Comparison of ENCODE assay signal across 8 cellular contexts in the genomic region with DNA sequence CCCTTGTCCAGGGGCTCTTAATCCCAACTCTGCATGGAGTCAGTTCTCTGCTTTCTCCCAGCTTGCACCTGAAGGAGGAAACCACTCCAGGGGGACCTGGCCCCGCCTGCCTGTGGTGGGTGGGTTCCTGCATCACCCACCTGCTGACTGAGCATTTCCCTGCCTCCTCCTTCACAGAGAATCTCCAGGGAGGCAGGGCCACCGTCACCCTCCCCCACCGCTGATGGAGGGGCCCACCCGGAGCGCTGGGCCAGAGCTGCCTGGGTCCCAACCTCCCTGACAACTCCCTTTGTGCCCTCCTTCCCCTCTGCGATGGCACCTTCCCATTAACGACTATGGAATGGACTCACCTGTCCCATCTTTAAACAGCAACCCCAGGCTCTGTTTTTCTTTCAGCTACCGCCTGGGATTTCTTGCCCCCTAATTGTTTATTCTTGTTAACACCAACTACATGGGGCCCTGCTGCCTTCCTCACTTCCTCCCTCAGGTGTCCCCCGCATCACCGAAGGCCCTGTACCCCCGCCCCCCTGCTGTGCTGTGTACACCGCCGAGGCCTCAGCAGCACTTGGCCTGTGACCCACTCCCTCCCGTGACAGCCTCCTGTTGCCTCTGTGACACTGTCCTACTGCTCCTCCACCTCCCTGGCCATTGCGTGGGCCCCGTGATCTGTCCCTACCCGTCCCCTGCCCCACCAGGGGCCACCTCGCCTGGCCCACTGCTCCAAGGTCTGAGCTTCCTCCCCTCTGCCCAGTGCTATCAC. TPM values are rescaled to one million over a fixed set of nuclear protein-coding genes. Genes with fewer than 3 reads are reported as not detected.
A peak's percentile ranks its signal among the peaks of the same experiment; 100 is the strongest.
DNase-seq lines count a peak whose midpoint lies in the region; ATAC-seq and TF ChIP-seq lines count a peak whose summit lies in the region.

No MANE protein-coding gene starts in this region.

- H3K79me2 ChIP-seq in smooth muscle cell (ENCODE audit: low read depth): no peaks in the 10 kb centered on the region

- peak overlapping the region; percentile 84 for H3K4me2 ChIP-seq in smooth muscle cell

- ATAC-seq in heart right ventricle: peak in 4 of 8 donors; percentile 4 to 30 (median 10)

- WGBS in heart right ventricle, 2 donors: 25% methylated on average over 18 of the region's 18 CpGs
- WGBS in smooth muscle cell (ENCODE audit: low lambda C conversion rate): 38% methylated on average over 17 of the region's 18 CpGs

- no peaks in the 10 kb centered on the region for H4K20me1 ChIP-seq in smooth muscle cell (ENCODE audit: low read depth)

- H2AFZ ChIP-seq in smooth muscle cell (ENCODE audit: low read depth): peak overlapping the region; percentile 63

- H3K4me1 ChIP-seq in heart right ventricle (peaks cover 5 to 16% (median 14%) of the 10 kb centered on the region in 9 donors), smooth muscle cell (ENCODE audit: low read depth) (peaks cover 7% of the 10 kb centered on the region)

- no peaks in the 10 kb centered on the region for H3F3A ChIP-seq in smooth muscle cell (ENCODE audit: low read depth)

- H3K4me3 ChIP-seq in SK-N-MC: peak overlapping the region; percentile 83
- H3K4me3 ChIP-seq in heart right ventricle: peak overlapping the region in 9 of 10 donors; percentile 44 to 76 (median 63)
- H3K4me3 ChIP-seq in smooth muscle cell: peak overlapping the region; percentile 56

- H3K27me3 ChIP-seq in heart right ventricle (no peaks in the 10 kb centered on the region), smooth muscle cell (ENCODE audit: low read depth) (no peaks in the 10 kb centered on the region)

- H3K9ac ChIP-seq in SK-N-MC (ENCODE audit: insufficient read length) (peak overlapping the region; percentile 82), smooth muscle cell (ENCODE audit: low read depth) (peak overlapping the region; percentile 22)

- peak overlapping the region; percentile 59 for H3K27ac ChIP-seq in SK-N-MC
- H3K27ac ChIP-seq in heart right ventricle: peak overlapping the region in 6 of 10 donors; percentile 24 to 59 (median 44)
- H3K27ac ChIP-seq in smooth muscle cell (ENCODE audit: low read depth): no peak overlapping the region

- H3K9me3 ChIP-seq in SK-N-MC (ENCODE audit: low read depth, low read length): no peaks in the 10 kb centered on the region
- no peaks in the 10 kb centered on the region for H3K9me3 ChIP-seq in heart right ventricle
- H3K9me3 ChIP-seq in smooth muscle cell (replicated peaks; ENCODE audit: low read depth): no peaks in the 10 kb centered on the region

- TF ChIP-seq CTCF in heart right ventricle (IDR thresholded peaks at IDR 0.05) (no peak), smooth muscle cell (IDR thresholded peaks at IDR 0.05; ENCODE audit: borderline replicate concordance, insufficient read depth, poor library complexity, severe bottlenecking) (no peak)

- intact Hi-C loops in heart right ventricle (cut with DNase I): loop anchor here in 1 of 10 donors (5.0 kb wide), 1 partner anchor 43 kb away; no protein-coding TSS in a partner anchor

- DNase-seq in NCI-H1417 (lab: John Stamatoyannopoulos, UW) (peak in 2 of 3 experiments; percentile 62), NCI-H1417 treated with DMSO at 0.1 percent for 48 hours (lab: John Stamatoyannopoulos, UW) (no peak), SK-N-MC (ENCODE audit: low read depth, low spot score) (no peak), heart right ventricle (no peak), smooth muscle cell (lab: John Stamatoyannopoulos, UW; ENCODE audit: unreplicated experiment) (no peak), dermis blood vessel endothelial cell (no peak), medulla oblongata (ENCODE audit: extremely low spot score) (no peak), AG08396 (ENCODE audit: low spot score) (no peak)

- H3K36me3 ChIP-seq in SK-N-MC (ENCODE audit: insufficient read depth, low read length): peaks cover 41% of the 10 kb centered on the region; the same call in 1 of the 2 replicates
- H3K36me3 ChIP-seq in heart right ventricle: peaks cover 0 to 33% (median 0%) of the 10 kb centered on the region in 9 donors
- no peaks in the 10 kb centered on the region for H3K36me3 ChIP-seq in smooth muscle cell (ENCODE audit: low read depth)

RNA-seq across cellular contexts. Expression of gene TEDC2, which starts 0.8 kb away (rescaled TPM):
- total RNA-seq in heart right ventricle (1 to 10 TPM in 4 of 10 donors, under 1 TPM in 6; 0.47 to 1.9 (median 0.95) TPM), smooth muscle cell (4.7 and 8.0 TPM in 2 replicates), dermis blood vessel endothelial cell (6.3 and 7.0 TPM in 2 replicates)
- polyA plus RNA-seq in heart right ventricle (1 to 10 TPM in 1 of 2 donors, under 1 TPM in 1; 0.29 to 2.3 TPM), smooth muscle cell (8.5 and 13.3 TPM in 2 replicates)

RNA-seq across cellular contexts. Expression of gene NTN3, which starts 12.0 kb away (rescaled TPM):
- total RNA-seq in heart right ventricle: under 1 TPM in 3 of 10 donors, not detected in 7; 0.12 to 0.18 (median 0.17) TPM
- polyA plus RNA-seq in heart right ventricle: not detected
- 0.18 and 5.2 TPM in 2 replicates for total RNA-seq in smooth muscle cell
- polyA plus RNA-seq in smooth muscle cell: 0.23 and 0.57 TPM in 2 replicates
- not detected in 2 replicates for total RNA-seq in dermis blood vessel endothelial cell

RNA-seq across cellular contexts. Expression of gene TBC1D24, which starts 15.9 kb away (rescaled TPM):
- total RNA-seq in heart right ventricle: 10 to 100 TPM in 4 of 10 donors, 1 to 10 TPM in 6; 6.2 to 14.9 (median 9.2) TPM
- 1 to 10 TPM; 3.4 to 5.4 TPM for polyA plus RNA-seq in heart right ventricle
- total RNA-seq in smooth muscle cell: 5.1 and 9.2 TPM in 2 replicates
- 4.9 and 5.5 TPM in 2 replicates for polyA plus RNA-seq in smooth muscle cell
- total RNA-seq in dermis blood vessel endothelial cell: 15.3 and 18.1 TPM in 2 replicates

RNA-seq across cellular contexts. Expression of gene CCNF, which starts 29.8 kb away (rescaled TPM):
- total RNA-seq in heart right ventricle (1 to 10 TPM in 6 of 10 donors, under 1 TPM in 4; 0.62 to 3.4 (median 1.1) TPM), smooth muscle cell (3.6 and 4.9 TPM in 2 replicates), dermis blood vessel endothelial cell (22.3 and 53.1 TPM in 2 replicates)
- polyA plus RNA-seq in heart right ventricle (under 1 TPM; 0.51 to 0.93 TPM), smooth muscle cell (6.6 and 12.8 TPM in 2 replicates)

RNA-seq across cellular contexts. Expression of gene ATP6V0C, which starts 54.7 kb away (rescaled TPM):
- total RNA-seq in heart right ventricle (100 to 1,000 TPM; 104 to 209 (median 130) TPM), smooth muscle cell (50.5 and 99.2 TPM in 2 replicates), dermis blood vessel endothelial cell (8.2 and 14.9 TPM in 2 replicates)
- polyA plus RNA-seq in heart right ventricle (100 to 1,000 TPM in 1 of 2 donors, 10 to 100 TPM in 1; 58.5 to 243 TPM), smooth muscle cell (207 and 265 TPM in 2 replicates)

Comparison
In these comparisons a context has a peak if more than half of its experiments do, and no peak if none do; other contexts are left out.
1. DNase-seq: peak in NCI-H1417 (2 of 3); none in NCI-H1417 treated with DMSO at 0.1 percent for 48 hours (single experiment), SK-N-MC (single experiment), heart right ventricle (0 of 2), smooth muscle cell (single experiment), dermis blood vessel endothelial cell (single experiment), medulla oblongata (single experiment) and AG08396 (single experiment).
2. Peak in every context shown above with its lines, with median percentiles within 50 percentile points of each other: H3K4me3 ChIP-seq.